11 cellular contexts compared by ENCODE assay signal in genomic region chr3:72306800-72307341, GRCh38.
A peak's percentile ranks its signal among the peaks of the same experiment; 100 is the strongest.
DNase-seq lines count a peak whose midpoint lies in the region; ATAC-seq, FAIRE-seq and TF ChIP-seq lines count a peak whose summit lies in the region.
"Had no signal": no experiment of that assay in that cellular context is flagged by ENCODE, and none has a peak within 500 bp of the region (broad histone marks: within the 10 kb centered on the region; RNA-seq: fewer than 3 reads in every experiment).

No MANE protein-coding gene starts in this region.

- dilution Hi-C loops in endothelial cell of umbilical vein (cut with MboI; ENCODE audit: extremely low pct_ligation_motif_present, low sequenced_read_pairs): no loop called here

- H3K27ac ChIP-seq in endothelial cell of umbilical vein (ENCODE audit: insufficient read depth, low read depth, low read length): no peak overlapping the region

- no peaks in the 10 kb centered on the region for H3K9me1 ChIP-seq in endothelial cell of umbilical vein (replicated peaks; ENCODE audit: control insufficient read depth, extremely low read depth, insufficient read depth, low read length)

- no peak for TF ChIP-seq EP300 in Ishikawa (IDR thresholded peaks at IDR 0.05; ENCODE audit: borderline replicate concordance)

- intact Hi-C loops in endothelial cell of umbilical vein (cut with micrococcal nuclease): no loop called here

- DNase-seq in NCI-H345 treated with DMSO at 0.1 percent for 48 hours (lab: John Stamatoyannopoulos, UW; ENCODE audit: unreplicated experiment): peak; percentile 72
- DNase-seq in endothelial cell of umbilical vein (ENCODE audit: low read depth, low spot score): peak; percentile 26
- DNase-seq in progenitor cell of endocrine pancreas (ENCODE audit: low spot score, unreplicated experiment): no peak
- no peak for DNase-seq in SKM-1 treated with dmso at 0.1 percent for 144 hours (lab: John Stamatoyannopoulos, UW; ENCODE audit: unreplicated experiment)
- no peak for DNase-seq in activated CD8-positive, alpha-beta memory T cell treated with anti-CD3 and anti-CD28 coated beads, Interleukin-2, amount 50 U/mL, for 4 hours
- DNase-seq: MG63 had no signal

- ATAC-seq in GM19452 (IDR thresholded peaks at IDR 0.05; ENCODE audit: unreplicated experiment): no peak
- no peak for ATAC-seq in GM21619 (IDR thresholded peaks at IDR 0.05; ENCODE audit: unreplicated experiment)

- CTCF ChIA-PET in endothelial cell of umbilical vein (lab: Charles Lee): interaction anchor here (1.1 to 1.9 kb wide), 4 partner anchors 8 to 67 kb away, joined by 3 to 9 read pairs (median 4); no protein-coding TSS in a partner anchor

- no peak for TF ChIP-seq POLR2A in endothelial cell of umbilical vein (IDR thresholded peaks at IDR 0.05; ENCODE audit: low read depth, low read length)

- no peaks in the 10 kb centered on the region for H3K36me3 ChIP-seq in endothelial cell of umbilical vein (ENCODE audit: control insufficient read depth in 2 of 2, extremely low read depth in 1 of 2, insufficient read depth in 2 of 2, low read length in 2 of 2)
- H3K36me3 ChIP-seq: MG63 had no signal

- H3K27me3 Mint-ChIP-seq in progenitor cell of endocrine pancreas: peaks cover 27% of the 10 kb centered on the region

- no peak overlapping the region for H3K4me3 ChIP-seq in endothelial cell of umbilical vein (replicated peaks in 1 of 3; ENCODE audit: insufficient read depth in 1 of 3, low read depth in 1 of 3, low read length in 3 of 3)
- H3K4me3 ChIP-seq: MG63 had no signal

- no TSS peak for BruUV-seq in endothelial cell of umbilical vein (replicated peaks; lab: Mats Ljungman, UMichigan)

- H3K36me3 Mint-ChIP-seq in progenitor cell of endocrine pancreas (ENCODE audit: insufficient read depth): no peaks in the 10 kb centered on the region
- H3K36me3 Mint-ChIP-seq: memory B cell had no signal

- H3K4me1 ChIP-seq in endothelial cell of umbilical vein (ENCODE audit: control insufficient read depth, extremely low read depth, insufficient read depth, low read length): peaks cover 41% of the 10 kb centered on the region

- H4K20me1 ChIP-seq in endothelial cell of umbilical vein (replicated peaks; ENCODE audit: control insufficient read depth, extremely low read depth, insufficient read depth, low read length): no peaks in the 10 kb centered on the region

- no peaks in the 10 kb centered on the region for H3K79me2 ChIP-seq in endothelial cell of umbilical vein (ENCODE audit: control insufficient read depth, insufficient read depth, low read length)

- H3K4me3 Mint-ChIP-seq in progenitor cell of endocrine pancreas (ENCODE audit: low read depth): no peak overlapping the region
- H3K4me3 Mint-ChIP-seq: activated T-helper 1 cell treated with anti-CD3 and anti-CD28 coated beads, Interleukin-12 subunit alpha, Interleukin-12 subunit beta, Interleukin-2, Interleukin-4 antibody, amounts not matched to agents 30 ng/mL and 10 ng/mL and 1 ng/mL, durations not matched to agents 14 hours and 24 hours and 36 hours; memory B cell had no signal

- H3K4me1 Mint-ChIP-seq in progenitor cell of endocrine pancreas (ENCODE audit: low read depth): peaks cover 8% of the 10 kb centered on the region

- no peak overlapping the region for H3K9ac ChIP-seq in endothelial cell of umbilical vein (replicated peaks; ENCODE audit: extremely low read depth, insufficient read depth, low read length)

- FAIRE-seq in endothelial cell of umbilical vein (lab: Jason Lieb, UNC): no peak

- H3K9me3 Mint-ChIP-seq in progenitor cell of endocrine pancreas (ENCODE audit: low read depth): no peaks in the 10 kb centered on the region
- H3K9me3 Mint-ChIP-seq: activated T-helper 1 cell treated with anti-CD3 and anti-CD28 coated beads, Interleukin-12 subunit alpha, Interleukin-12 subunit beta, Interleukin-2, Interleukin-4 antibody, amounts not matched to agents 30 ng/mL and 10 ng/mL and 1 ng/mL, durations not matched to agents 14 hours and 24 hours and 36 hours; memory B cell had no signal

- POLR2A ChIA-PET in endothelial cell of umbilical vein (lab: Charles Lee): no interaction called here

- H3K9me3 ChIP-seq in endothelial cell of umbilical vein (replicated peaks; ENCODE audit: control insufficient read depth, insufficient read depth, low read length): no peaks in the 10 kb centered on the region
- H3K9me3 ChIP-seq: MG63 had no signal

- no peak overlapping the region for H3K4me2 ChIP-seq in endothelial cell of umbilical vein (ENCODE audit: insufficient read depth, low read length)

- H2AFZ ChIP-seq in endothelial cell of umbilical vein (ENCODE audit: low read depth, low read length): no peak overlapping the region

- peak overlapping the region; percentile 66 for H3K27ac Mint-ChIP-seq in progenitor cell of endocrine pancreas
- H3K27ac Mint-ChIP-seq: activated T-helper 1 cell treated with anti-CD3 and anti-CD28 coated beads, Interleukin-12 subunit alpha, Interleukin-12 subunit beta, Interleukin-2, Interleukin-4 antibody, amounts not matched to agents 30 ng/mL and 10 ng/mL and 1 ng/mL, durations not matched to agents 14 hours and 24 hours and 36 hours; memory B cell had no signal

- TF ChIP-seq CTCF in endothelial cell of umbilical vein (IDR thresholded peaks at IDR 0.05; ENCODE audit: extremely low read depth in 1 of 2, insufficient read depth in 1 of 2, low read depth in 1 of 2, low read length in 2 of 2): peak in 1 of 2 donors; percentile 5
- TF ChIP-seq CTCF in progenitor cell of endocrine pancreas (IDR thresholded peaks at IDR 0.05; ENCODE audit: unreplicated experiment): no peak

- no peak for TF ChIP-seq RAD21 in Ishikawa (IDR thresholded peaks at IDR 0.05; ENCODE audit: low read depth)

- peaks cover 23 to 26% of the 10 kb centered on the region in 2 experiments for H3K27me3 ChIP-seq in endothelial cell of umbilical vein (ENCODE audit: control insufficient read depth in 2 of 2, insufficient read depth in 2 of 2, low read length in 2 of 2)
- H3K27me3 ChIP-seq: MG63 had no signal

TF ChIP-seq in Ishikawa, 13 proteins besides CTCF, POLR2A, EP300 and RAD21:
- peak; percentile 46; the same call in 1 of the 2 replicates for TF ChIP-seq TCF12 (IDR thresholded peaks at IDR 0.05; ENCODE audit: low read depth)
- no peak for TF ChIP-seq TAF1 (IDR thresholded peaks at IDR 0.05; ENCODE audit: low read depth)

TF ChIP-seq in endothelial cell of umbilical vein, 7 proteins besides CTCF, POLR2A, EP300 and RAD21:
- TF ChIP-seq FOS (IDR thresholded peaks at IDR 0.05; ENCODE audit: borderline replicate concordance, insufficient read depth, low read length) (no peak), MAX (IDR thresholded peaks at IDR 0.05; ENCODE audit: insufficient read depth, insufficient read length) (no peak), MYC (IDR thresholded peaks at IDR 0.05; ENCODE audit: low read depth, low read length) (no peak)
TF ChIP-seq in endothelial cell of umbilical vein: peak in this region for 0.

Comparison
In these comparisons a context has a peak if more than half of its experiments do, and no peak if none do; other contexts are left out.
1. DNase-seq: peak in NCI-H345 treated with DMSO at 0.1 percent for 48 hours (single experiment) and endothelial cell of umbilical vein (single experiment); none in progenitor cell of endocrine pancreas (single experiment), SKM-1 treated with dmso at 0.1 percent for 144 hours (single experiment) and activated CD8-positive, alpha-beta memory T cell treated with anti-CD3 and anti-CD28 coated beads, Interleukin-2, amount 50 U/mL, for 4 hours (single experiment).